Comparison of ENCODE assay signal across 19 cellular contexts in the genomic region with DNA sequence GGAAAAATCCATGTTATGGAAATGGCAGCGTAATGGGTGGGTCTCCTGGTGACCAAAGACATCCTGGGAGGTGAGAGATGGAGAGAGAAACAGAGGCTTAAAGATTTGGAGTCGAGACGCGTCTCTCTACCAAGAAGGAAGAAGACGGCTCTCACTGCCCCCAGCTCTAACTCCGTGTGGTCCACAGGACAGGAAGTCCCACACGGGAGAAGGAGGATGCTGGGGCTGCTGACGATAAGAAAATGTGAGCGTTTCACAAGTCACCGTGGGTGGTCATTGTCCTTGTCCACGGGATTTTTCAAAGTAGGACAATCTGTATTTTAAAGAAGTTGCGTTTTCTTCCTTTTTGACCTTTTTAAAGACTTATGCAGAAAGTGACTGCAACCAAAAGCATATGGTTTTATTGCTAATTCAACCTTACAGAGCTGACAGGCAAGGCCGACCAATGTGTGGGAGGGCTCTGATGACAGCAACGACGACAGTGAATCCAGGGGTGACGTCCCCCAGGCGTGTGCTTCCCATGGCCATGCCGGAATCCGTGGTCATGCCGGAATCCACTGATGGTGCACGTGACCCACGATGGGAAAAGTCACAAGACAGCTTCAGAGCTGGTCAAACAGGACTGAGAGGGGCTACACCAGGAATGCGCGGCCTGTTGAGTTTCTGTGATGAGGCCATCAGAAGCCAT.
"Had no signal": no experiment of that assay in that cellular context is flagged by ENCODE, and none has a peak within 500 bp of the region (broad histone marks: within the 10 kb centered on the region; RNA-seq: fewer than 3 reads in every experiment).

No MANE protein-coding gene starts in this region.

- H3K36me3 ChIP-seq: ascending aorta, cardiac muscle cell, left lung, ovary, sigmoid colon, thyroid gland had no signal

- DNase-seq: activated CD4-positive, alpha-beta T cell treated with anti-CD3 and anti-CD28 coated beads for 36 hours; activated CD4-positive, CD25-positive, alpha-beta regulatory T cell; activated naive CD4-positive, alpha-beta T cell treated with anti-CD3 and anti-CD28 coated beads, Interleukin-2, amount 10 ng/mL, durations not matched to agents 7 days and 5 days; activated naive CD8-positive, alpha-beta T cell treated with anti-CD3 and anti-CD28 coated beads, Interleukin-2, amount 10 ng/mL, durations not matched to agents 7 days and 5 days; mesendoderm; natural killer cell; small intestine; stimulated activated CD4-positive, alpha-beta T cell treated with anti-CD3 and anti-CD28 coated beads, Interleukin-1b, Interleukin-23, amount 100 ng/mL, for 48 hours; stimulated activated CD4-positive, alpha-beta T cell treated with anti-CD3 and anti-CD28 coated beads, Interleukin-4, amount 100 ng/mL, for 4 hours; stimulated activated CD8-positive, alpha-beta memory T cell treated with anti-CD3 and anti-CD28 coated beads, Interleukin-4, amount 100 ng/mL, for 48 hours; stimulated activated naive CD8-positive, alpha-beta T cell treated with anti-CD3 and anti-CD28 coated beads, Interleukin-15, amount 100 ng/mL, for 72 hours; T-helper 1 cell; thyroid gland had no signal

- H3K4me3 ChIP-seq: ascending aorta, cardiac muscle cell, left lung, lung, ovary, sigmoid colon, thyroid gland had no signal

- H3K27me3 ChIP-seq: ascending aorta, cardiac muscle cell, left lung, ovary, sigmoid colon, thyroid gland had no signal

- H3K27ac ChIP-seq: ascending aorta, cardiac muscle cell, left lung, ovary, sigmoid colon, thyroid gland had no signal

- H3K4me1 ChIP-seq: ascending aorta, left lung, sigmoid colon, thyroid gland had no signal

- H3K9me3 ChIP-seq: ascending aorta, ovary, sigmoid colon, thyroid gland had no signal
